Comparison of ENCODE assay signal across 18 cellular contexts in genomic region chr9:99294850-99295461, GRCh38.
DNase-seq lines count a peak whose midpoint lies in the region; ATAC-seq and TF ChIP-seq lines count a peak whose summit lies in the region.
"Had no signal": no experiment of that assay in that cellular context is flagged by ENCODE, and none has a peak within 500 bp of the region (broad histone marks: within the 10 kb centered on the region; RNA-seq: fewer than 3 reads in every experiment).

No MANE protein-coding gene starts in this region.

- ATAC-seq in HG03565 (IDR thresholded peaks at IDR 0.05; ENCODE audit: unreplicated experiment) (no peak), heart right ventricle (no peak)

- H3K4me3 ChIP-seq in GM23248: no peak overlapping the region
- no peak overlapping the region for H3K4me3 ChIP-seq in cardiac fibroblast (replicated peaks in 1 of 2; ENCODE audit: low read depth in 2 of 2, low read length in 2 of 2)
- no peak overlapping the region for H3K4me3 ChIP-seq in heart right ventricle
- H3K4me3 ChIP-seq: colonic mucosa, MG63 had no signal

- H3K4me1 Mint-ChIP-seq in progenitor cell of endocrine pancreas (ENCODE audit: low read depth): no peaks in the 10 kb centered on the region

- no peaks in the 10 kb centered on the region for H3K36me3 ChIP-seq in GM23248 (ENCODE audit: low read depth)
- H3K36me3 ChIP-seq in heart right ventricle: no peaks in the 10 kb centered on the region
- H3K36me3 ChIP-seq: colonic mucosa, MG63 had no signal

- H2AFZ ChIP-seq in GM23248: no peak overlapping the region

- in situ Hi-C loops in GM23248 (cut with MboI): no loop called here

- no peaks in the 10 kb centered on the region for H3K27me3 Mint-ChIP-seq in progenitor cell of endocrine pancreas

- peak; percentile 21 for DNase-seq in A172 (ENCODE audit: low spot score)
- peak; percentile 11 for DNase-seq in GM23248
- peak; percentile 38 for DNase-seq in NCI-H82 treated with DMSO at 0.1 percent for 48 hours (lab: John Stamatoyannopoulos, UW; ENCODE audit: unreplicated experiment)
- peak; percentile 4 to 27 for DNase-seq in cardiac fibroblast (ENCODE audit: low read depth in 2 of 2)
- no peak for DNase-seq in progenitor cell of endocrine pancreas (ENCODE audit: low spot score, unreplicated experiment)
- DNase-seq in NCI-H187 treated with DMSO at 0.1 percent for 48 hours (lab: John Stamatoyannopoulos, UW): no peak
- no peak for DNase-seq in heart right ventricle
- DNase-seq: activated CD4-positive, alpha-beta T cell treated with anti-CD3 and anti-CD28 coated beads for 4 hours; activated CD8-positive, alpha-beta memory T cell treated with anti-CD3 and anti-CD28 coated beads, Interleukin-2, amount 50 U/mL, for 48 hours; activated naive CD4-positive, alpha-beta T cell treated with Interleukin-2 at 50 U/mL for 16 hours; colonic mucosa; islet precursor cell; MG63; NCI-H2107; NCI-H774; SHP77 treated with DMSO at 0.1 percent for 48 hours; T-helper 9 cell had no signal

- H3K27ac ChIP-seq in GM23248: no peak overlapping the region
- no peak overlapping the region for H3K27ac ChIP-seq in heart right ventricle
- H3K27ac ChIP-seq: colonic mucosa had no signal

- no peak overlapping the region for H3K9ac ChIP-seq in GM23248

- H3K79me2 ChIP-seq in GM23248 (ENCODE audit: insufficient read depth): no peaks in the 10 kb centered on the region

- TF ChIP-seq CTCF in cardiac fibroblast (IDR thresholded peaks at IDR 0.05; ENCODE audit: low read depth, low read length) (no peak), progenitor cell of endocrine pancreas (IDR thresholded peaks at IDR 0.05; ENCODE audit: unreplicated experiment) (no peak), heart right ventricle (IDR thresholded peaks at IDR 0.05) (no peak)

- no peak overlapping the region for H3K4me3 Mint-ChIP-seq in progenitor cell of endocrine pancreas (ENCODE audit: low read depth)

- peaks cover 6% of the 10 kb centered on the region; the same call in 1 of the 2 replicates for H3K4me1 ChIP-seq in GM23248 (ENCODE audit: insufficient read depth)
- peaks cover 0 to 10% (median 0%) of the 10 kb centered on the region in 9 donors for H3K4me1 ChIP-seq in heart right ventricle
- H3K4me1 ChIP-seq: colonic mucosa had no signal

- WGBS in GM23248 (ENCODE audit: low coverage in 1 of 2, low lambda C conversion rate in 2 of 2, missing lambda C conversion rate in 2 of 2), 2 experiments: 62 to 64% methylated on average over 8 of the region's 8 CpGs
- WGBS in heart right ventricle, 2 donors: 51 to 56% methylated on average over 8 of the region's 8 CpGs

- no peak overlapping the region for H3K27ac Mint-ChIP-seq in progenitor cell of endocrine pancreas

- H3K9me2 ChIP-seq in GM23248 (ENCODE audit: insufficient read depth): no peaks in the 10 kb centered on the region

- H3K27me3 ChIP-seq in GM23248 (replicated peaks; ENCODE audit: insufficient read depth) (no peaks in the 10 kb centered on the region; the same call in 1 of the 2 replicates), heart right ventricle (peaks cover 0 to 5% (median 0%) of the 10 kb centered on the region in 7 donors)
- H3K27me3 ChIP-seq: colonic mucosa, MG63 had no signal

- no peak overlapping the region for H3K4me2 ChIP-seq in GM23248 (ENCODE audit: unreplicated experiment)

- H3K9me3 Mint-ChIP-seq in progenitor cell of endocrine pancreas (ENCODE audit: low read depth): no peaks in the 10 kb centered on the region

- H3K36me3 Mint-ChIP-seq in progenitor cell of endocrine pancreas (ENCODE audit: insufficient read depth): no peaks in the 10 kb centered on the region

- H3K9me3 ChIP-seq in GM23248 (ENCODE audit: low read depth) (no peaks in the 10 kb centered on the region), heart right ventricle (no peaks in the 10 kb centered on the region)
- H3K9me3 ChIP-seq: colonic mucosa, MG63 had no signal

- H4K20me1 ChIP-seq in GM23248 (ENCODE audit: insufficient read depth): no peaks in the 10 kb centered on the region

- intact Hi-C loops in heart right ventricle (cut with DNase I): no loop called here

- H3F3A ChIP-seq in GM23248 (ENCODE audit: insufficient read depth): peaks cover 25% of the 10 kb centered on the region; the same call in 1 of the 2 replicates

Comparison
In these comparisons a context has a peak if more than half of its experiments do, and no peak if none do; other contexts are left out.
1. DNase-seq: peak in A172 (single experiment), GM23248 (single experiment), NCI-H82 treated with DMSO at 0.1 percent for 48 hours (single experiment) and cardiac fibroblast (2 of 2); none in progenitor cell of endocrine pancreas (single experiment), NCI-H187 treated with DMSO at 0.1 percent for 48 hours (single experiment) and heart right ventricle (0 of 2).